ENCODE assay signal across 9 cellular contexts in the genomic region with DNA sequence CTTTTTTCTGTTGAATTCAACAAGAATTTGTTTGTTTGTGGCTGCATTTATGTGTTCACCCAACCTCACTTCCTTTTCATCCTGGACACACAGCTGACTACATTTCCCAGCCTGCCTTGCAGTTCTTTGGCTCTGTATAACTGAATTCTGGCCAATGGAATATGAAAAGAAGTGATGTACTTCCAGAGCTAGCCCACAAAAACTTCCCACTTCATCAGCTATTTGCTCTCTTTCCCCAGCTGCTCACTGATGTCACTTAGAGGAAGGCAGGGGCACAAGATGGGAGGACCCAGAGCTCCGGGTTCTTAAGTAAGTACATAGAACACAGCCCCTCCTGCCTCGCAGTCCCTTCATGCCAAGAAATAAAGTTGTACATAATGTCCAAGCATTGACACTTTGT.
A peak's percentile ranks its signal among the peaks of the same experiment; 100 is the strongest.
DNase-seq lines count a peak whose midpoint lies in the region; ATAC-seq and TF ChIP-seq lines count a peak whose summit lies in the region.
"Had no signal": no experiment of that assay in that cellular context is flagged by ENCODE, and none has a peak within 500 bp of the region (broad histone marks: within the 10 kb centered on the region; RNA-seq: fewer than 3 reads in every experiment).

No MANE protein-coding gene starts in this region.

- dilution Hi-C loops in mammary epithelial cell (cut with HindIII; ENCODE audit: low sequenced_read_pairs): no loop called here

- no TSS peak for BruUV-seq in mammary epithelial cell (replicated peaks; lab: Mats Ljungman, UMichigan)

- no peak overlapping the region for H3K9ac ChIP-seq in mammary epithelial cell (ENCODE audit: insufficient read depth, low read length)

- TF ChIP-seq CTCF in mammary epithelial cell (conservative IDR thresholded peaks at IDR 0.05 in 1 of 2, IDR thresholded peaks at IDR 0.05 in 1 of 2; ENCODE audit: extremely low read depth in 1 of 2, insufficient read depth in 1 of 2, low read depth in 1 of 2, low read length in 2 of 2) (no peak), lower leg skin (IDR thresholded peaks at IDR 0.05) (no peak), tibial nerve (IDR thresholded peaks at IDR 0.05) (no peak)

- H3K27ac Mint-ChIP-seq in activated naive CD4-positive, alpha-beta T cell treated with anti-CD3 and anti-CD28 coated beads, Interleukin-2, amount 50 U/mL, for 72 hours: no peak overlapping the region
- H3K27ac Mint-ChIP-seq: progenitor cell of endocrine pancreas had no signal

- peak overlapping the region; percentile 58 for H2AFZ ChIP-seq in mammary epithelial cell (ENCODE audit: low read depth, low read length)

- no peak for ATAC-seq in activated naive CD4-positive, alpha-beta T cell treated with anti-CD3 and anti-CD28 coated beads, Interleukin-2, amount 50 U/mL, for 72 hours
- no peak for ATAC-seq in stimulated activated naive CD8-positive, alpha-beta T cell treated with anti-CD3 and anti-CD28 coated beads, Interleukin-15, Interleukin-2, amounts not matched to agents 100 U/mL and 50 U/mL, for 24 hours

- DNase-seq in Kasumi-1 (lab: John Stamatoyannopoulos, UW) (peak; percentile 31 to 41), mammary epithelial cell (no peak), lower leg skin (ENCODE audit: low spot score in 2 of 2) (peak; percentile 87 to 89), tibial nerve (ENCODE audit: low spot score in 2 of 2) (peak; percentile 49 to 83), NCI-H510A treated with DMSO at 0.1 percent for 48 hours (lab: John Stamatoyannopoulos, UW) (no peak), COR-L47 (lab: John Stamatoyannopoulos, UW) (no peak)
- no peak for DNase-seq in activated naive CD4-positive, alpha-beta T cell treated with anti-CD3 and anti-CD28 coated beads, Interleukin-2, amount 50 U/mL, for 72 hours (ENCODE audit: low spot score in 2 of 2)
- no peak for DNase-seq in stimulated activated naive CD8-positive, alpha-beta T cell treated with anti-CD3 and anti-CD28 coated beads, Interleukin-15, Interleukin-2, amounts not matched to agents 100 U/mL and 50 U/mL, for 24 hours

- TF ChIP-seq EP300 in tibial nerve (IDR thresholded peaks at IDR 0.05): peak; percentile 70 to 92

- H3K4me2 ChIP-seq in mammary epithelial cell (ENCODE audit: insufficient read depth, low read depth, low read length): peak overlapping the region; percentile 49

- CTCF ChIA-PET in mammary epithelial cell (lab: Charles Lee; ENCODE audit: low non-redundant PET): no interaction called here

- H3K9me3 Mint-ChIP-seq in activated naive CD4-positive, alpha-beta T cell treated with anti-CD3 and anti-CD28 coated beads, Interleukin-2, amount 50 U/mL, for 72 hours: peaks cover 5 to 20% of the 10 kb centered on the region in 2 donors

- in situ Hi-C loops in mammary epithelial cell (cut with MboI; ENCODE audit: low sequenced_read_pairs in 2 of 2): no loop called here

- H3K4me3 ChIP-seq in mammary epithelial cell (replicated peaks in 1 of 3; ENCODE audit: insufficient read depth in 1 of 3, low read depth in 2 of 3, low read length in 3 of 3) (no peak overlapping the region), lower leg skin (ENCODE audit: low read depth, poor library complexity, severe bottlenecking) (no peak overlapping the region), tibial nerve (peak overlapping the region in 1 of 4 donors; percentile 41)

- H3K36me3 Mint-ChIP-seq in activated naive CD4-positive, alpha-beta T cell treated with anti-CD3 and anti-CD28 coated beads, Interleukin-2, amount 50 U/mL, for 72 hours: peaks cover 7% of the 10 kb centered on the region in 2 donors

- H4K20me1 ChIP-seq in mammary epithelial cell (ENCODE audit: insufficient read depth, low read length): no peaks in the 10 kb centered on the region

- no peaks in the 10 kb centered on the region for H3K36me3 ChIP-seq in mammary epithelial cell (ENCODE audit: insufficient read depth, low read length)
- no peaks in the 10 kb centered on the region for H3K36me3 ChIP-seq in tibial nerve

- 38% methylated on average over 2 of the region's 2 CpGs for WGBS in mammary epithelial cell (ENCODE audit: low coverage, missing lambda C conversion rate)
- WGBS in lower leg skin, 2 donors: 36 to 37% methylated on average over 2 of the region's 2 CpGs
- 16 to 24% methylated on average over 2 of the region's 2 CpGs for WGBS in tibial nerve, 2 donors

- intact Hi-C loops in mammary epithelial cell (cut with micrococcal nuclease): no loop called here
- intact Hi-C loops in lower leg skin (cut with DNase I; ENCODE audit: low total_unique reads): no loop called here

- H3K9me3 ChIP-seq in mammary epithelial cell (replicated peaks; ENCODE audit: insufficient read depth, low read length) (no peaks in the 10 kb centered on the region), tibial nerve (no peaks in the 10 kb centered on the region)

- H3K79me2 ChIP-seq in mammary epithelial cell (ENCODE audit: insufficient read depth, low read length): no peaks in the 10 kb centered on the region

- H3K4me1 ChIP-seq in mammary epithelial cell (ENCODE audit: insufficient read depth, low read length) (peaks cover 3% of the 10 kb centered on the region), tibial nerve (peaks cover 0 to 34% (median 17%) of the 10 kb centered on the region in 4 donors)

- TF ChIP-seq POLR2A in lower leg skin (IDR thresholded peaks at IDR 0.05) (no peak), tibial nerve (IDR thresholded peaks at IDR 0.05) (peak; percentile 31 to 76)

- H3K27me3 ChIP-seq in mammary epithelial cell (ENCODE audit: insufficient read depth, low read length) (no peaks in the 10 kb centered on the region), tibial nerve (no peaks in the 10 kb centered on the region)

- H3K27ac ChIP-seq in mammary epithelial cell (ENCODE audit: insufficient read depth, low read depth, low read length) (peak overlapping the region; percentile 7), tibial nerve (peak overlapping the region; percentile 23 to 86 (median 56))

Comparison
In these comparisons a context has a peak if more than half of its experiments do, and no peak if none do; other contexts are left out.
1. DNase-seq: peak in Kasumi-1 (2 of 2), lower leg skin (2 of 2) and tibial nerve (2 of 2); none in mammary epithelial cell (single experiment), activated naive CD4-positive, alpha-beta T cell treated with anti-CD3 and anti-CD28 coated beads, Interleukin-2, amount 50 U/mL, for 72 hours (0 of 2), NCI-H510A treated with DMSO at 0.1 percent for 48 hours (single experiment), stimulated activated naive CD8-positive, alpha-beta T cell treated with anti-CD3 and anti-CD28 coated beads, Interleukin-15, Interleukin-2, amounts not matched to agents 100 U/mL and 50 U/mL, for 24 hours (single experiment) and COR-L47 (single experiment).
2. POLR2A ChIP-seq: peak in tibial nerve (2 of 2); none in lower leg skin (0 of 2).